1 cellular context compared by ENCODE assay signal in genomic region chr10:48449501-48450232, GRCh38.
TF ChIP-seq lines count a peak whose summit lies in the region.

No MANE protein-coding gene starts in this region.

TF ChIP-seq in IMR-90, 13 proteins besides CTCF, POLR2A, EP300 and RAD21 (continued from another document):
- TF ChIP-seq USF2 (IDR thresholded peaks at IDR 0.05; ENCODE audit: low read depth, low read length), result no peak
- no peak for TF ChIP-seq SMC3 (IDR thresholded peaks at IDR 0.05; ENCODE audit: low read depth, low read length)
- no peak for TF ChIP-seq CHD1 (IDR thresholded peaks at IDR 0.05; ENCODE audit: low read depth, low read length)
- no peak for TF ChIP-seq RCOR1 (IDR thresholded peaks at IDR 0.05; ENCODE audit: insufficient replicate concordance, low read length)
- TF ChIP-seq MAFK (IDR thresholded peaks at IDR 0.05; ENCODE audit: low read depth, low read length), result no peak
- no peak for TF ChIP-seq FOS (IDR thresholded peaks at IDR 0.05; ENCODE audit: low read depth, low read length)
- no peak for TF ChIP-seq CEBPB (IDR thresholded peaks at IDR 0.05; ENCODE audit: low read depth, low read length)
